38 cellular contexts compared by ENCODE assay signal in the genomic region with DNA sequence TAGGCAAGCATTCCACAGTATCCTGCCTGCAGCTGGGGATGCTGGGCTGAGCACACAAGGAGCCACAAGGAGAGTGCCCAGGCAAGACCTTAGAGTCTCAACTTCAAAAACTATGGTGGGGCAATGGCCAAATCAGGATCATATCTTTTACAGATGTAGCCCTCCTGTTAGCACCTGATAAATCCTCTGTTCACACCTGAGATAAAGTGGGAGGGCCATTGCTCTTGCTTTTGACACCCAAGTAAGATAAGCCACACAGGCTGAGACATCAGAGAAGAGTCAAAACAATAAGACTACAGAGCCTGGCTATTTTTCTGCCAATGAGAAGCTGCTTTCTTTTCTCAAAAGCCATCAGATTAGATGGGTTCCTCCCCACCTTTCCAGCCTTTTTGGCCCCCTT.
"Had no signal": no experiment of that assay in that cellular context is flagged by ENCODE, and none has a peak within 500 bp of the region (broad histone marks: within the 10 kb centered on the region; RNA-seq: fewer than 3 reads in every experiment).

No MANE protein-coding gene starts in this region.

- H3K36me3 Mint-ChIP-seq: activated naive CD4-positive, alpha-beta T cell treated with anti-CD3 and anti-CD28 coated beads, Interleukin-2, amount 10 ng/mL, durations not matched to agents 7 days and 5 days; activated naive CD4-positive, alpha-beta T cell treated with anti-CD3 and anti-CD28 coated beads, Interleukin-2, amount 50 U/mL, for 24 hours; activated naive CD8-positive, alpha-beta T cell; activated naive CD8-positive, alpha-beta T cell treated with anti-CD3 and anti-CD28 coated beads for 36 hours; activated naive CD8-positive, alpha-beta T cell treated with anti-CD3 and anti-CD28 coated beads, Interleukin-2, amount 10 ng/mL, durations not matched to agents 7 days and 5 days; brain had no signal

- H3K36me3 ChIP-seq: adrenal gland, ascending aorta, brain microvascular endothelial cell, breast epithelium, cardiac muscle cell had no signal

- H3K9me3 Mint-ChIP-seq: activated naive CD4-positive, alpha-beta T cell treated with anti-CD3 and anti-CD28 coated beads, Interleukin-2, amount 10 ng/mL, durations not matched to agents 7 days and 5 days; activated naive CD8-positive, alpha-beta T cell treated with anti-CD3 and anti-CD28 coated beads, Interleukin-2, amount 10 ng/mL, durations not matched to agents 7 days and 5 days; activated naive CD8-positive, alpha-beta T cell treated with anti-CD3 and anti-CD28 coated beads, Interleukin-2, amount 50 U/mL, for 24 hours; activated T-helper 1 cell treated with anti-CD3 and anti-CD28 coated beads, Interleukin-12 subunit alpha, Interleukin-12 subunit beta, Interleukin-2, Interleukin-4 antibody, amounts not matched to agents 30 ng/mL and 10 ng/mL and 1 ng/mL, durations not matched to agents 14 hours and 24 hours and 36 hours; activated T-helper 2 cell treated with anti-CD3 and anti-CD28 coated beads, Interferon-gamma antibody, Interleukin-2, Interleukin-4, amounts not matched to agents 10 μg/mL and 5 μg/mL and 100 μg/mL, durations not matched to agents 14 hours and 24 hours and 36 hours had no signal

- H3K9me3 ChIP-seq: adrenal gland, ascending aorta, body of pancreas had no signal

- H3K4me1 ChIP-seq: adrenal gland, ascending aorta, body of pancreas, breast epithelium had no signal

- H3K4me3 ChIP-seq: adrenal gland, ascending aorta, body of pancreas, breast epithelium, cardiac muscle cell had no signal

- H3K27ac Mint-ChIP-seq: activated naive CD4-positive, alpha-beta T cell treated with anti-CD3 and anti-CD28 coated beads for 36 hours; activated naive CD4-positive, alpha-beta T cell treated with anti-CD3 and anti-CD28 coated beads, Interleukin-2, amount 10 ng/mL, durations not matched to agents 7 days and 5 days; activated naive CD4-positive, alpha-beta T cell treated with anti-CD3 and anti-CD28 coated beads, Interleukin-2, amount 50 U/mL, for 24 hours; activated naive CD4-positive, alpha-beta T cell treated with anti-CD3 and anti-CD28 coated beads, Interleukin-2, amount 50 U/mL, for 72 hours; activated naive CD8-positive, alpha-beta T cell; activated naive CD8-positive, alpha-beta T cell treated with anti-CD3 and anti-CD28 coated beads for 36 hours; activated naive CD8-positive, alpha-beta T cell treated with anti-CD3 and anti-CD28 coated beads, Interleukin-2, amount 10 ng/mL, durations not matched to agents 7 days and 5 days; activated naive CD8-positive, alpha-beta T cell treated with anti-CD3 and anti-CD28 coated beads, Interleukin-2, amount 50 U/mL, for 24 hours; activated T-cell treated with anti-CD3 and anti-CD28 coated beads, Interleukin-2, amount 50 U/mL, for 24 hours; activated T-cell treated with anti-CD3 and anti-CD28 coated beads, Interleukin-2, amount 50 U/mL, for 72 hours; activated T-helper 1 cell treated with anti-CD3 and anti-CD28 coated beads, Interleukin-12 subunit alpha, Interleukin-12 subunit beta, Interleukin-2, Interleukin-4 antibody, amounts not matched to agents 30 ng/mL and 10 ng/mL and 1 ng/mL, durations not matched to agents 14 hours and 24 hours and 36 hours; activated T-helper 17 cell treated with anti-CD3 and anti-CD28 coated beads, Interleukin-2, amount 50 U/mL, for 72 hours; activated T-helper 2 cell treated with anti-CD3 and anti-CD28 coated beads, Interferon-gamma antibody, Interleukin-2, Interleukin-4, amounts not matched to agents 10 μg/mL and 5 μg/mL and 100 μg/mL, durations not matched to agents 14 hours and 24 hours and 36 hours; brain had no signal

- H3K4me1 Mint-ChIP-seq: activated naive CD4-positive, alpha-beta T cell treated with anti-CD3 and anti-CD28 coated beads, Interleukin-2, amount 10 ng/mL, durations not matched to agents 7 days and 5 days; activated naive CD4-positive, alpha-beta T cell treated with anti-CD3 and anti-CD28 coated beads, Interleukin-2, amount 50 U/mL, for 24 hours; activated naive CD8-positive, alpha-beta T cell treated with anti-CD3 and anti-CD28 coated beads for 36 hours; activated naive CD8-positive, alpha-beta T cell treated with anti-CD3 and anti-CD28 coated beads, Interleukin-2, amount 10 ng/mL, durations not matched to agents 7 days and 5 days; activated naive CD8-positive, alpha-beta T cell treated with anti-CD3 and anti-CD28 coated beads, Interleukin-2, amount 50 U/mL, for 24 hours; activated T-helper 17 cell treated with anti-CD3 and anti-CD28 coated beads, Interleukin-2, amount 50 U/mL, for 72 hours; brain; central memory CD8-positive, alpha-beta T cell had no signal

- DNase-seq: activated effector memory CD4-positive, alpha-beta T cell treated with anti-CD3 and anti-CD28 coated beads, Interleukin-2, amount 50 U/mL, for 16 hours; activated effector memory CD4-positive, alpha-beta T cell treated with Interleukin-2 at 50 U/mL for 16 hours; activated gamma-delta T cell; activated gamma-delta T cell treated with Interleukin-2 at 50 U/mL for 16 hours; activated naive CD4-positive, alpha-beta T cell; activated naive CD4-positive, alpha-beta T cell treated with anti-CD3 and anti-CD28 coated beads for 36 hours; activated naive CD4-positive, alpha-beta T cell treated with anti-CD3 and anti-CD28 coated beads, Interleukin-2, amount 10 ng/mL, durations not matched to agents 7 days and 5 days; activated naive CD4-positive, alpha-beta T cell treated with anti-CD3 and anti-CD28 coated beads, Interleukin-2, amount 50 U/mL, for 16 hours; activated naive CD8-positive, alpha-beta T cell treated with anti-CD3 and anti-CD28 coated beads for 36 hours; activated naive CD8-positive, alpha-beta T cell treated with anti-CD3 and anti-CD28 coated beads, Interleukin-2, amount 10 ng/mL, durations not matched to agents 7 days and 5 days; activated naive CD8-positive, alpha-beta T cell treated with anti-CD3 and anti-CD28 coated beads, Interleukin-2, amount 50 U/mL, for 24 hours; activated T-cell treated with anti-CD3 and anti-CD28 coated beads for 4 hours; activated T-cell treated with anti-CD3 and anti-CD28 coated beads, Interleukin-2, amount 50 U/mL, for 1 hour; activated T-cell treated with anti-CD3 and anti-CD28 coated beads, Interleukin-2, amount 50 U/mL, for 24 hours; activated T-cell treated with anti-CD3 and anti-CD28 coated beads, Interleukin-2, amount 50 U/mL, for 4 hours; activated T-cell treated with anti-CD3 and anti-CD28 coated beads, Interleukin-2, amount 50 U/mL, for 48 hours; activated T-cell treated with anti-CD3 and anti-CD28 coated beads, Interleukin-2, amount 50 U/mL, for 72 hours; adrenal gland; amniotic stem cell; amygdala; anterior cingulate cortex; aorta; body of pancreas; brain microvascular endothelial cell; caudate nucleus; central memory CD4-positive, alpha-beta T cell; cerebellar nuclear complex had no signal

- H3K27me3 ChIP-seq: ascending aorta, body of pancreas, brain microvascular endothelial cell had no signal

- H3K4me3 Mint-ChIP-seq: activated naive CD4-positive, alpha-beta T cell treated with anti-CD3 and anti-CD28 coated beads for 36 hours; activated naive CD4-positive, alpha-beta T cell treated with anti-CD3 and anti-CD28 coated beads, Interleukin-2, amount 10 ng/mL, durations not matched to agents 7 days and 5 days; activated naive CD4-positive, alpha-beta T cell treated with anti-CD3 and anti-CD28 coated beads, Interleukin-2, amount 50 U/mL, for 24 hours; activated naive CD8-positive, alpha-beta T cell; activated naive CD8-positive, alpha-beta T cell treated with anti-CD3 and anti-CD28 coated beads for 36 hours; activated naive CD8-positive, alpha-beta T cell treated with anti-CD3 and anti-CD28 coated beads, Interleukin-2, amount 10 ng/mL, durations not matched to agents 7 days and 5 days; activated naive CD8-positive, alpha-beta T cell treated with anti-CD3 and anti-CD28 coated beads, Interleukin-2, amount 50 U/mL, for 24 hours; activated T-cell treated with anti-CD3 and anti-CD28 coated beads, Interleukin-2, amount 50 U/mL, for 24 hours; activated T-cell treated with anti-CD3 and anti-CD28 coated beads, Interleukin-2, amount 50 U/mL, for 4 hours; activated T-cell treated with anti-CD3 and anti-CD28 coated beads, Interleukin-2, amount 50 U/mL, for 72 hours; activated T-helper 1 cell treated with anti-CD3 and anti-CD28 coated beads, Interleukin-12 subunit alpha, Interleukin-12 subunit beta, Interleukin-2, Interleukin-4 antibody, amounts not matched to agents 30 ng/mL and 10 ng/mL and 1 ng/mL, durations not matched to agents 14 hours and 24 hours and 36 hours; activated T-helper 17 cell treated with anti-CD3 and anti-CD28 coated beads, Interleukin-2, amount 50 U/mL, for 72 hours; brain; central memory CD8-positive, alpha-beta T cell had no signal

- H3K27ac ChIP-seq: adrenal gland, ascending aorta, body of pancreas, brain microvascular endothelial cell, breast epithelium, cardiac muscle cell had no signal
